In genomic region chr17:61135782-61136181, GRCh38 we compare ENCODE assay signal across 1 cellular context.
TF ChIP-seq lines count a peak whose summit lies in the region.

No MANE protein-coding gene starts in this region.

TF ChIP-seq in IMR-90, 13 proteins besides CTCF, POLR2A, EP300 and RAD21:
- TF ChIP-seq NFE2L2 (IDR thresholded peaks at IDR 0.05; ENCODE audit: low read depth, low read length) (no peak), ELK1 (IDR thresholded peaks at IDR 0.05; ENCODE audit: borderline replicate concordance, low read depth, low read length) (no peak), FOS (IDR thresholded peaks at IDR 0.05; ENCODE audit: low read depth, low read length) (no peak), RCOR1 (IDR thresholded peaks at IDR 0.05; ENCODE audit: insufficient replicate concordance, low read length) (no peak), CEBPB (IDR thresholded peaks at IDR 0.05; ENCODE audit: low read depth, low read length) (no peak), MXI1 (IDR thresholded peaks at IDR 0.05; ENCODE audit: borderline replicate concordance, low read depth, low read length) (no peak), USF2 (IDR thresholded peaks at IDR 0.05; ENCODE audit: low read depth, low read length) (no peak), RFX5 (IDR thresholded peaks at IDR 0.05; ENCODE audit: low read depth, low read length) (no peak), SMC3 (IDR thresholded peaks at IDR 0.05; ENCODE audit: low read depth, low read length) (no peak), MAFK (IDR thresholded peaks at IDR 0.05; ENCODE audit: low read depth, low read length) (no peak), BHLHE40 (IDR thresholded peaks at IDR 0.05; ENCODE audit: low read depth, low read length) (no peak), MAZ (IDR thresholded peaks at IDR 0.05; ENCODE audit: borderline replicate concordance, low read depth, low read length) (no peak), CHD1 (IDR thresholded peaks at IDR 0.05; ENCODE audit: low read depth, low read length) (no peak)
